ENCODE assay signal across 20 cellular contexts in genomic region chr7:66741-67140, GRCh38.
A peak's percentile ranks its signal among the peaks of the same experiment; 100 is the strongest.
DNase-seq lines count a peak whose midpoint lies in the region; ATAC-seq and TF ChIP-seq lines count a peak whose summit lies in the region.
"Had no signal": no experiment of that assay in that cellular context is flagged by ENCODE, and none has a peak within 500 bp of the region (broad histone marks: within the 10 kb centered on the region; RNA-seq: fewer than 3 reads in every experiment).

No MANE protein-coding gene starts in this region.

- H3K27me3 ChIP-seq in BLaER1 treated with 17β-estradiol and CSF1 and Interleukin-3, amounts not matched to agents 10 nM and 100 nM, result no peaks in the 10 kb centered on the region
- H3K27me3 ChIP-seq: Peyer's patch had no signal

- peaks cover 0 to 16% (median 0%) of the 10 kb centered on the region in 11 experiments; a peak in 5 of 22 replicates for H4K20me1 ChIP-seq in BLaER1 treated with 17β-estradiol and CSF1 and Interleukin-3, amounts not matched to agents 10 nM and 100 nM

- no peak overlapping the region for H3K27ac ChIP-seq in BLaER1 treated with 17β-estradiol and CSF1 and Interleukin-3, amounts not matched to agents 10 nM and 100 nM
- H3K27ac ChIP-seq: Peyer's patch had no signal

- H3K27ac Mint-ChIP-seq in chondrocyte (ENCODE audit: unreplicated experiment), result no peak overlapping the region
- H3K27ac Mint-ChIP-seq in stimulated activated naive B cell treated with anti-CD40 and anti-IgM and Interleukin-4, amounts not matched to agents 10 μg/mL and 1 μg/mL and 100 μg/mL, for 72 hours, result no peak overlapping the region

- peaks cover 0 to 5% (median 0%) of the 10 kb centered on the region in 11 experiments; a peak in 2 of 22 replicates for H3K9me3 ChIP-seq in BLaER1 treated with 17β-estradiol and CSF1 and Interleukin-3, amounts not matched to agents 10 nM and 100 nM (replicated peaks in 1 of 11)
- H3K9me3 ChIP-seq: Peyer's patch had no signal

- H3K4me3 Mint-ChIP-seq in chondrocyte (ENCODE audit: unreplicated experiment), result no peak overlapping the region
- no peak overlapping the region for H3K4me3 Mint-ChIP-seq in stimulated activated naive B cell treated with anti-CD40 and anti-IgM and Interleukin-4, amounts not matched to agents 10 μg/mL and 1 μg/mL and 100 μg/mL, for 72 hours

- peak overlapping the region; percentile 59 to 100 (median 94) for H3K4me2 ChIP-seq in BLaER1 treated with 17β-estradiol and CSF1 and Interleukin-3, amounts not matched to agents 10 nM and 100 nM

- no peak for ATAC-seq in HG02763 (IDR thresholded peaks at IDR 0.05; ENCODE audit: unreplicated experiment)
- ATAC-seq in stimulated activated naive B cell treated with anti-CD40 and anti-IgM and Interleukin-4, amounts not matched to agents 10 μg/mL and 1 μg/mL and 100 μg/mL, for 72 hours (replicated peaks), result no peak
- ATAC-seq: K562 had no signal

- H3K9me3 Mint-ChIP-seq in chondrocyte (ENCODE audit: low read depth), result no peaks in the 10 kb centered on the region
- H3K9me3 Mint-ChIP-seq in stimulated activated naive B cell treated with anti-CD40 and anti-IgM and Interleukin-4, amounts not matched to agents 10 μg/mL and 1 μg/mL and 100 μg/mL, for 72 hours, result no peaks in the 10 kb centered on the region

- no peaks in the 10 kb centered on the region for H3K36me3 ChIP-seq in BLaER1 treated with 17β-estradiol and CSF1 and Interleukin-3, amounts not matched to agents 10 nM and 100 nM
- H3K36me3 ChIP-seq: Peyer's patch had no signal

- peaks cover 76 to 79% (median 78%) of the 10 kb centered on the region in 10 experiments for H3K4me1 ChIP-seq in BLaER1 treated with 17β-estradiol and CSF1 and Interleukin-3, amounts not matched to agents 10 nM and 100 nM
- H3K4me1 ChIP-seq: Peyer's patch had no signal

- H3K4me1 Mint-ChIP-seq in chondrocyte (ENCODE audit: low read depth), result no peaks in the 10 kb centered on the region
- H3K4me1 Mint-ChIP-seq in stimulated activated naive B cell treated with anti-CD40 and anti-IgM and Interleukin-4, amounts not matched to agents 10 μg/mL and 1 μg/mL and 100 μg/mL, for 72 hours, result peaks cover 9 to 11% of the 10 kb centered on the region in 2 donors

- intact Hi-C loops in posterior vena cava (cut with DNase I), result no loop called here

- no peak overlapping the region for H3K4me3 ChIP-seq in BLaER1 treated with 17β-estradiol and CSF1 and Interleukin-3, amounts not matched to agents 10 nM and 100 nM
- H3K4me3 ChIP-seq: K562, Peyer's patch had no signal

- peak; percentile 52 for DNase-seq in activated effector memory CD4-positive, alpha-beta T cell treated with anti-CD3 and anti-CD28 coated beads, Interleukin-2, amount 50 U/mL, for 16 hours
- DNase-seq in activated effector memory CD4-positive, alpha-beta T cell treated with Interleukin-2 at 50 U/mL for 16 hours, result no peak
- DNase-seq in chondrocyte (ENCODE audit: low spot score), result peak; percentile 73
- peak; percentile 59 for DNase-seq in posterior vena cava (ENCODE audit: low spot score)
- no peak for DNase-seq in retina
- DNase-seq in stimulated activated naive B cell treated with anti-CD40 and anti-IgM and Interleukin-4, amounts not matched to agents 10 μg/mL and 1 μg/mL and 100 μg/mL, for 72 hours, result no peak
- DNase-seq: 8988T, DMS53, GF-D8, GOT3, MM.1S, NCI-H1048, NCI-H1417 treated with DMSO at 0.1 percent for 48 hours, NCI-H187, NCI-H446, NCI-H526, Peyer's patch had no signal

- no peak overlapping the region for H3K9ac ChIP-seq in BLaER1 treated with 17β-estradiol and CSF1 and Interleukin-3, amounts not matched to agents 10 nM and 100 nM

- TF ChIP-seq CTCF in chondrocyte (IDR thresholded peaks at IDR 0.05), result no peak

- H3K27me3 Mint-ChIP-seq in chondrocyte (ENCODE audit: low read depth), result no peaks in the 10 kb centered on the region
- peaks cover 13 to 20% of the 10 kb centered on the region in 2 donors for H3K27me3 Mint-ChIP-seq in stimulated activated naive B cell treated with anti-CD40 and anti-IgM and Interleukin-4, amounts not matched to agents 10 μg/mL and 1 μg/mL and 100 μg/mL, for 72 hours

- H3K36me3 Mint-ChIP-seq in chondrocyte (ENCODE audit: low read depth), result no peaks in the 10 kb centered on the region
- no peaks in the 10 kb centered on the region for H3K36me3 Mint-ChIP-seq in stimulated activated naive B cell treated with anti-CD40 and anti-IgM and Interleukin-4, amounts not matched to agents 10 μg/mL and 1 μg/mL and 100 μg/mL, for 72 hours

Comparison
In these comparisons a context has a peak if more than half of its experiments do, and no peak if none do; other contexts are left out.
1. DNase-seq: peak in activated effector memory CD4-positive, alpha-beta T cell treated with anti-CD3 and anti-CD28 coated beads, Interleukin-2, amount 50 U/mL, for 16 hours (single experiment), chondrocyte (single experiment) and posterior vena cava (single experiment); none in activated effector memory CD4-positive, alpha-beta T cell treated with Interleukin-2 at 50 U/mL for 16 hours (single experiment), retina (single experiment) and stimulated activated naive B cell treated with anti-CD40 and anti-IgM and Interleukin-4, amounts not matched to agents 10 μg/mL and 1 μg/mL and 100 μg/mL, for 72 hours (single experiment).